13 cellular contexts compared by ENCODE assay signal in the genomic region with DNA sequence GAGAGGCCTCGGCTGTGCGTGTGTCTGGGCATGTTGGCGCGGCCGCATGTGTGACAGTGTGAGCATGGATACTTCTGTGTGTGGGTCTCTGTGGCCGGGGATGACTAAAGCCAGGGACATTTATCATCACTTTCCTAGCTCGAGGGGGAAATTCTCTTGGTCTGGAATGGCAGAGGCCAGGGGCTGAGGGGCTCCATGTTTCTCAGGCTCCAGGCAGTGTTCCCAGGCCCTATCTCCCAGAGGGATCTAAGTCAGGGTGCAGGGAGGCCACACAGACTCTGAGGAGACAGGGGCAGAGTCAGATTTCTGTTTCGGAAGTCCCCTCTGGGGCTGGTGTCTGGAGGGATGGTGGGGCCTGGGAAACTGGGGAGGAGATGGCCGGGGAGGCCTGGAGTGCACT. TPM values are rescaled to one million over a fixed set of nuclear protein-coding genes. Genes with fewer than 3 reads are reported as not detected.
"Had no signal": no experiment of that assay in that cellular context is flagged by ENCODE, and none has a peak within 500 bp of the region (broad histone marks: within the 10 kb centered on the region; RNA-seq: fewer than 3 reads in every experiment).

No MANE protein-coding gene starts in this region.

- H3K27me3 ChIP-seq: gastrocnemius medialis had no signal

- FAIRE-seq: kidney had no signal

- DNase-seq: activated CD4-positive, alpha-beta T cell treated with anti-CD3 and anti-CD28 coated beads for 36 hours; activated naive CD4-positive, alpha-beta T cell treated with Interleukin-2 at 50 U/mL for 16 hours; central memory CD4-positive, alpha-beta T cell; effector CD4-positive, alpha-beta T cell; gastrocnemius medialis; midbrain; nucleus accumbens; stimulated activated CD4-positive, alpha-beta T cell treated with anti-CD3 and anti-CD28 coated beads, Interleukin-4, amount 100 ng/mL, for 24 hours; T-cell had no signal

- H3K4me3 ChIP-seq: coronary artery, gastrocnemius medialis had no signal

- H3K4me3 Mint-ChIP-seq: activated CD4-positive, alpha-beta T cell treated with anti-CD3 and anti-CD28 coated beads for 36 hours; activated T-helper 1 cell treated with anti-CD3 and anti-CD28 coated beads, Interleukin-12 subunit alpha, Interleukin-12 subunit beta, Interleukin-2, Interleukin-4 antibody, amounts not matched to agents 30 ng/mL and 10 ng/mL and 1 ng/mL, durations not matched to agents 14 hours and 24 hours and 36 hours; T-cell had no signal

- H3K9me3 Mint-ChIP-seq: activated T-helper 1 cell treated with anti-CD3 and anti-CD28 coated beads, Interleukin-12 subunit alpha, Interleukin-12 subunit beta, Interleukin-2, Interleukin-4 antibody, amounts not matched to agents 30 ng/mL and 10 ng/mL and 1 ng/mL, durations not matched to agents 14 hours and 24 hours and 36 hours; T-cell had no signal

- H3K36me3 ChIP-seq: gastrocnemius medialis had no signal

- ATAC-seq: activated CD4-positive, alpha-beta T cell treated with anti-CD3 and anti-CD28 coated beads for 36 hours; gastrocnemius medialis; T-cell had no signal

- H3K27ac Mint-ChIP-seq: activated CD4-positive, alpha-beta T cell treated with anti-CD3 and anti-CD28 coated beads for 36 hours; activated T-helper 1 cell treated with anti-CD3 and anti-CD28 coated beads, Interleukin-12 subunit alpha, Interleukin-12 subunit beta, Interleukin-2, Interleukin-4 antibody, amounts not matched to agents 30 ng/mL and 10 ng/mL and 1 ng/mL, durations not matched to agents 14 hours and 24 hours and 36 hours; T-cell had no signal

- H3K27ac ChIP-seq: coronary artery, VCaP had no signal

- H3K9me3 ChIP-seq: gastrocnemius medialis had no signal

- H3K36me3 Mint-ChIP-seq: T-cell had no signal

RNA-seq across cellular contexts. Expression of a gene that starts 23.7 kb away (rescaled TPM):
- total RNA-seq: activated T-helper 1 cell treated with anti-CD3 and anti-CD28 coated beads, Interleukin-12 subunit alpha, Interleukin-12 subunit beta, Interleukin-2, Interleukin-4 antibody, amounts not matched to agents 30 ng/mL and 10 ng/mL and 1 ng/mL, durations not matched to agents 14 hours and 24 hours and 36 hours had no signal

RNA-seq across cellular contexts. Expression of a gene that starts 41.3 kb away (rescaled TPM):
- total RNA-seq: gastrocnemius medialis had no signal
